9 cellular contexts compared by ENCODE assay signal in the genomic region with DNA sequence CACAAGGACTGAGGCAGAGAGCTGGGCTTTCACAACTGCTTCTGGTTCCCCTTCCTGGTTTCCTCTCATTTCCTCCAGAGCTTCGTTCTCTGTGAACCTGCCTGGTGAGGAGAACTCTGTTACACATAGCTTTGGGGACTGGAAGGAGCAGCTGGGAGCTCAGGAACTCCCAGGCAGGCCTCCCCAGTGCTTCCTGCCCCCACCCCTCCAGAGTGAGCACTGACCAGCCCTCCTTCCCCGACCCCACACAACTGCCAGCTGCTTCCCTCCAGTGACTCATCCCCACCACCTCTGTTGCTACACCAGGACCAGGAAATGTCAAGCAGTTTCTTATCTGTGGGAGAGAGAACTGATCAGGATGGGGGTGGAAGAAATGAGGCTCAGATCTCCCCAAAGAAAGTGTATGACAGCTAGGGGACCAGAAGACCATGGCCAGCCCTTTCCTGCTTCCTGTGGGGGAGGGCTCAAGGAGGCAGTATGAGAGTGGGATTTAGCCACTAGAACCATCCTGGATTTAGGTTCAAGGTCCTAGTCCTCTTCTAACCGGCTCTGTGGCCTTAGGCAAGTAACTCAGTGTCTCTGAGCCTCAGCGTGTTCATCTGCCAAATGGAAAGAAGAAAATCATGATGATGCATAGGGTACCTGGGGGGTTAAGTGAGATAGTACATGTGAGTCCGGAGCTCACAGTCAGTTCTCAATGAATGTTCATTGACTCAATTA. TPM values are rescaled to one million over a fixed set of nuclear protein-coding genes. Genes with fewer than 3 reads are reported as not detected.
DNase-seq lines count a peak whose midpoint lies in the region; ATAC-seq, FAIRE-seq and TF ChIP-seq lines count a peak whose summit lies in the region.
"Had no signal": no experiment of that assay in that cellular context is flagged by ENCODE, and none has a peak within 500 bp of the region (broad histone marks: within the 10 kb centered on the region; RNA-seq: fewer than 3 reads in every experiment).

No MANE protein-coding gene starts in this region.

- H3K27me3 ChIP-seq in right atrium auricular region = no peaks in the 10 kb centered on the region

- DNase-seq in A549 (ENCODE audit: low read depth in 1 of 2, low spot score in 1 of 2) = peak; percentile 63 to 71
- DNase-seq in UCSD-AML1 (lab: John Stamatoyannopoulos, UW; ENCODE audit: unreplicated experiment) = peak; percentile 89
- peak; percentile 81 for DNase-seq in right atrium auricular region (ENCODE audit: low spot score)
- peak in 18 of 49 donors; percentile 8 to 72 (median 24) for DNase-seq in substantia nigra (lab: John Stamatoyannopoulos, UW)
- no peak for DNase-seq in OCI-M2 (lab: John Stamatoyannopoulos, UW; ENCODE audit: unreplicated experiment)
- DNase-seq in DMS79 (lab: John Stamatoyannopoulos, UW) = no peak
- no peak for DNase-seq in coronary artery (ENCODE audit: low spot score)

- H3K4me1 ChIP-seq in A549 = peaks cover 34% of the 10 kb centered on the region
- no peaks in the 10 kb centered on the region for H3K4me1 ChIP-seq in HEK293 (ENCODE audit: control insufficient read depth, insufficient read depth, low read length)
- H3K4me1 ChIP-seq in right atrium auricular region = peaks cover 0 to 45% of the 10 kb centered on the region in 2 donors

- no peak for TF ChIP-seq RAD21 in A549 (conservative IDR thresholded peaks at IDR 0.05 in 1 of 2, IDR thresholded peaks at IDR 0.05 in 1 of 2)

- no peak for TF ChIP-seq EP300 in A549 (IDR thresholded peaks at IDR 0.05)

- TF ChIP-seq POLR2A in A549 (IDR thresholded peaks at IDR 0.05; ENCODE audit: low read length) = no peak

- no peaks in the 10 kb centered on the region for H3K9me3 ChIP-seq in A549
- H3K9me3 ChIP-seq in HEK293 (ENCODE audit: control insufficient read depth, insufficient read depth, low read depth, low read length) = no peaks in the 10 kb centered on the region
- no peaks in the 10 kb centered on the region for H3K9me3 ChIP-seq in right atrium auricular region

- H3K4me3 ChIP-seq in A549 (0 out of 3 replicates have a peak overlapping the region, but pooled peaks have one; percentile 16), HEK293 (ENCODE audit: low read depth, low read length) (no peak overlapping the region), right atrium auricular region (no peak overlapping the region), coronary artery (no peak overlapping the region)

- CTCF ChIA-PET in A549 (lab: Yijun Ruan, JAX) (interaction anchor here (0.8 to 4.6 kb wide), 6 partner anchors 9 to 148 kb away, joined by 3 to 40 read pairs (median 6); no protein-coding TSS in a partner anchor), HEK293 (lab: Yijun Ruan, JAX) (interaction anchor here (0.5 to 1.7 kb wide), 7 partner anchors 9 to 299 kb away, joined by 3 to 10 read pairs (median 4); no protein-coding TSS in a partner anchor)

- 61% methylated on average over 4 of the region's 5 CpGs for whole genome bisulfite sequencing in A549 (ENCODE audit: missing lambda C conversion rate)

- TF ChIP-seq CTCF in A549 (IDR thresholded peaks at IDR 0.05) (no peak), HEK293 (tag by site-specific recombination; IDR thresholded peaks at IDR 0.05) (no peak), right atrium auricular region (IDR thresholded peaks at IDR 0.05) (no peak), coronary artery (IDR thresholded peaks at IDR 0.05) (no peak)

- peak overlapping the region; percentile 64 to 82 for H3K27ac ChIP-seq in A549
- no peak overlapping the region for H3K27ac ChIP-seq in HEK293 (ENCODE audit: extremely low read depth, low read depth, low read length)
- peak overlapping the region in 1 of 2 donors; percentile 31 for H3K27ac ChIP-seq in right atrium auricular region
- peak overlapping the region; percentile 35 for H3K27ac ChIP-seq in substantia nigra (ENCODE audit: low read depth, low read length, poor library complexity, severe bottlenecking)
- peak overlapping the region in 1 of 2 donors; percentile 48 for H3K27ac ChIP-seq in coronary artery

- peak overlapping the region; percentile 69 for H3K4me2 ChIP-seq in A549

- H3K36me3 ChIP-seq in HEK293 (ENCODE audit: control insufficient read depth in 2 of 2, insufficient read depth in 1 of 2, low read length in 2 of 2) (no peaks in the 10 kb centered on the region), right atrium auricular region (no peaks in the 10 kb centered on the region)

- POLR2A ChIA-PET in A549 (lab: Yijun Ruan, JAX) (no interaction called here), HEK293 (lab: Yijun Ruan, JAX) (interaction anchor here (1.0 kb wide), 1 partner anchor 24 kb away, joined by 3 read pairs; no protein-coding TSS in a partner anchor)

- ATAC-seq in A549 = peak; percentile 60 to 70; a peak in 5 of 6 replicates
- ATAC-seq: activated T-cell treated with anti-CD3 and anti-CD28 coated beads, Interleukin-2, amount 50 U/mL, for 72 hours had no signal

- FAIRE-seq in A549 (lab: Jason Lieb, UNC) = no peak

TF ChIP-seq in A549, 52 proteins besides CTCF, POLR2A, EP300 and RAD21:
- TF ChIP-seq RFX5 (IDR thresholded peaks at IDR 0.05) = no peak
- peak in 1 of 2 experiments; percentile 27; a peak in 1 of 4 replicates for TF ChIP-seq CEBPB (IDR thresholded peaks at IDR 0.05)
- TF ChIP-seq TP53 (CRISPR knock-in tag; IDR thresholded peaks at IDR 0.05) = no peak
- peak; percentile 61; the same call in 1 of the 2 replicates for TF ChIP-seq FOSL2 (IDR thresholded peaks at IDR 0.05)
- TF ChIP-seq FOSL2 (CRISPR knock-in tag; IDR thresholded peaks at IDR 0.05) = peak; percentile 82
- peak; percentile 14 for TF ChIP-seq ZFP36 (IDR thresholded peaks at IDR 0.05; ENCODE audit: borderline replicate concordance, partially characterized antibody)

TF ChIP-seq in HEK293, 187 proteins besides CTCF, POLR2A, EP300 and RAD21 (continues in another document):
- TF ChIP-seq ZNF514 (tag by site-specific recombination; IDR thresholded peaks at IDR 0.05) (no peak), ZNF585B (tag by site-specific recombination; IDR thresholded peaks at IDR 0.05) (no peak), ZNF571 (tag by site-specific recombination; IDR thresholded peaks at IDR 0.05) (no peak), KLF7 (tag by site-specific recombination; IDR thresholded peaks at IDR 0.05; ENCODE audit: borderline replicate concordance) (no peak), ZIC2 (tag by site-specific recombination; IDR thresholded peaks at IDR 0.05) (peak; percentile 31), RBAK (tag by site-specific recombination; IDR thresholded peaks at IDR 0.05) (no peak), ZNF555 (tag by site-specific recombination; conservative IDR thresholded peaks at IDR 0.05) (no peak), ZFHX2 (tag by site-specific recombination; conservative IDR thresholded peaks at IDR 0.05) (peak; percentile 30; the same call in 1 of the 2 replicates), ZNF548 (tag by site-specific recombination; IDR thresholded peaks at IDR 0.05) (no peak), GLIS2 (tag by site-specific recombination; IDR thresholded peaks at IDR 0.05) (peak; percentile 52), ZNF175 (tag by site-specific recombination; IDR thresholded peaks at IDR 0.05) (no peak), ZNF138 (tag by site-specific recombination; IDR thresholded peaks at IDR 0.05; ENCODE audit: borderline replicate concordance) (no peak), GLIS1 (tag by site-specific recombination; IDR thresholded peaks at IDR 0.05) (peak; percentile 82), ZNF354C (tag by site-specific recombination; IDR thresholded peaks at IDR 0.05; ENCODE audit: borderline replicate concordance, low read depth) (no peak), ZNF792 (tag by site-specific recombination; IDR thresholded peaks at IDR 0.05) (no peak), ZNF184 (tag by site-specific recombination; IDR thresholded peaks at IDR 0.05) (no peak)
- TF ChIP-seq, protein P1, sequence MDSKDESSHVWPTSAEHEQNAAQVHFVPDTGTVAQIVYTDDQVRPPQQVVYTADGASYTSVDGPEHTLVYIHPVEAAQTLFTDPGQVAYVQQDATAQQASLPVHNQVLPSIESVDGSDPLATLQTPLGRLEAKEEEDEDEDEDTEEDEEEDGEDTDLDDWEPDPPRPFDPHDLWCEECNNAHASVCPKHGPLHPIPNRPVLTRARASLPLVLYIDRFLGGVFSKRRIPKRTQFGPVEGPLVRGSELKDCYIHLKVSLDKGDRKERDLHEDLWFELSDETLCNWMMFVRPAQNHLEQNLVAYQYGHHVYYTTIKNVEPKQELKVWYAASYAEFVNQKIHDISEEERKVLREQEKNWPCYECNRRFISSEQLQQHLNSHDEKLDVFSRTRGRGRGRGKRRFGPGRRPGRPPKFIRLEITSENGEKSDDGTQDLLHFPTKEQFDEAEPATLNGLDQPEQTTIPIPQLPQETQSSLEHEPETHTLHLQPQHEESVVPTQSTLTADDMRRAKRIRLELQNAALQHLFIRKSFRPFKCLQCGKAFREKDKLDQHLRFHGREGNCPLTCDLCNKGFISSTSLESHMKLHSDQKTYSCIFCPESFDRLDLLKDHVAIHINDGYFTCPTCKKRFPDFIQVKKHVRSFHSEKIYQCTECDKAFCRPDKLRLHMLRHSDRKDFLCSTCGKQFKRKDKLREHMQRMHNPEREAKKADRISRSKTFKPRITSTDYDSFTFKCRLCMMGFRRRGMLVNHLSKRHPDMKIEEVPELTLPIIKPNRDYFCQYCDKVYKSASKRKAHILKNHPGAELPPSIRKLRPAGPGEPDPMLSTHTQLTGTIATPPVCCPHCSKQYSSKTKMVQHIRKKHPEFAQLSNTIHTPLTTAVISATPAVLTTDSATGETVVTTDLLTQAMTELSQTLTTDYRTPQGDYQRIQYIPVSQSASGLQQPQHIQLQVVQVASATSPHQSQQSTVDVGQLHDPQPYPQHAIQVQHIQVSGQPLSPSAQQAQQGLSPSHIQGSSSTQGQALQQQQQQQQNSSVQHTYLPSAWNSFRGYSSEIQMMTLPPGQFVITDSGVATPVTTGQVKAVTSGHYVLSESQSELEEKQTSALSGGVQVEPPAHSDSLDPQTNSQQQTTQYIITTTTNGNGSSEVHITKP (tag by site-specific recombination; IDR thresholded peaks at IDR 0.05) = peak; percentile 58

RNA-seq across cellular contexts. Expression of a gene that starts 4.5 kb away (rescaled TPM):
- polyA plus RNA-seq in A549 (2011; rRNA removed) = 11.2 and 20.7 TPM in 2 replicates
- 14.3 and 22.5 TPM in 2 replicates for polyA plus RNA-seq in A549 (2012; cell fraction: cytosol; rRNA removed)
- 32.6 and 40.9 TPM in 2 replicates for polyA plus RNA-seq in A549 (2012; cell fraction: nucleus; rRNA removed)
- 28.2 to 36.1 TPM (median 28.5 TPM) in 3 replicates for polyA plus RNA-seq in A549 (2017; fragmentation: RNase III; extraction: RNeasy Plus Mini Kit Qiagen cat#74134 plus additional on column Dnase treatment)
- polyA minus RNA-seq in A549 (2011; rRNA and poly(A)+ RNA removed) = 23.0 and 25.7 TPM in 2 replicates
- total RNA-seq in right atrium auricular region = 10 to 100 TPM; 46.7 to 89.0 TPM

Comparison
In these comparisons a context has a peak if more than half of its experiments do, and no peak if none do; other contexts are left out.
1. DNase-seq: peak in A549 (2 of 2), UCSD-AML1 (single experiment) and right atrium auricular region (single experiment); none in OCI-M2 (single experiment), DMS79 (single experiment) and coronary artery (single experiment).